Comparison of ENCODE assay signal across 9 cellular contexts in genomic region chr19:34639491-34640085, GRCh38. TPM values are rescaled to one million over a fixed set of nuclear protein-coding genes. Genes with fewer than 3 reads are reported as not detected.
A peak's percentile ranks its signal among the peaks of the same experiment; 100 is the strongest.
DNase-seq lines count a peak whose midpoint lies in the region; ATAC-seq and TF ChIP-seq lines count a peak whose summit lies in the region.
"Had no signal": no experiment of that assay in that cellular context is flagged by ENCODE, and none has a peak within 500 bp of the region (broad histone marks: within the 10 kb centered on the region; RNA-seq: fewer than 3 reads in every experiment).

No MANE protein-coding gene starts in this region.

- no peaks in the 10 kb centered on the region for H4K20me1 ChIP-seq in PC-9 (ENCODE audit: insufficient read depth)

- no peak overlapping the region for H2AFZ ChIP-seq in PC-9

- no peak overlapping the region for H3K4me2 ChIP-seq in PC-9

- no peaks in the 10 kb centered on the region for H3F3A ChIP-seq in PC-9 (ENCODE audit: insufficient read depth, low read depth)

- no peaks in the 10 kb centered on the region for H3K4me1 ChIP-seq in PC-9 (replicated peaks; ENCODE audit: insufficient read depth)

- peaks cover 3% of the 10 kb centered on the region for H3K9me3 Mint-ChIP-seq in Calu3 (ENCODE audit: low read depth, unreplicated experiment)
- peaks cover 5% of the 10 kb centered on the region for H3K9me3 Mint-ChIP-seq in activated T-helper 17 cell treated with anti-CD3 and anti-CD28 coated beads, Interleukin-2, amount 50 U/mL, for 72 hours

- BruUV-seq in Calu3 (replicated peaks; lab: Mats Ljungman, UMichigan) (no TSS peak), PC-9 (replicated peaks; lab: Mats Ljungman, UMichigan) (no TSS peak)

- in situ Hi-C loops in KBM-7 (cut with MboI; ENCODE audit: low pct_unique_long_range_greater_than_20kb, low sequenced_read_pairs) = no loop called here

- H3K27me3 Mint-ChIP-seq in Calu3 (ENCODE audit: unreplicated experiment) = peaks cover 19% of the 10 kb centered on the region
- no peaks in the 10 kb centered on the region for H3K27me3 Mint-ChIP-seq in activated T-helper 17 cell treated with anti-CD3 and anti-CD28 coated beads, Interleukin-2, amount 50 U/mL, for 72 hours

- TF ChIP-seq CTCF in Calu3 (IDR thresholded peaks at IDR 0.05; ENCODE audit: unreplicated experiment) (peak; percentile 72), PC-9 (conservative IDR thresholded peaks at IDR 0.05) (peak; percentile 77)

- ATAC-seq in activated T-helper 17 cell treated with anti-CD3 and anti-CD28 coated beads, Interleukin-2, amount 50 U/mL, for 72 hours (replicated peaks) = peak; percentile 54
- ATAC-seq in GM19395 (IDR thresholded peaks at IDR 0.05; ENCODE audit: unreplicated experiment) = no peak

- H3K27ac Mint-ChIP-seq in Calu3 (ENCODE audit: unreplicated experiment) = no peak overlapping the region
- no peak overlapping the region for H3K27ac Mint-ChIP-seq in activated T-helper 17 cell treated with anti-CD3 and anti-CD28 coated beads, Interleukin-2, amount 50 U/mL, for 72 hours
- H3K27ac Mint-ChIP-seq: T-helper 1 cell treated with Interleukin-12 subunit alpha and Interleukin-12 subunit beta and Interleukin-4 antibody, amounts not matched to agents 30 μg/mL and 1 μg/mL, for 36 hours had no signal

- no peaks in the 10 kb centered on the region for H3K27me3 ChIP-seq in PC-9 (ENCODE audit: insufficient read depth, low read depth)

- H3K4me1 Mint-ChIP-seq in Calu3 (ENCODE audit: low read depth, unreplicated experiment) = no peaks in the 10 kb centered on the region
- no peaks in the 10 kb centered on the region for H3K4me1 Mint-ChIP-seq in activated T-helper 17 cell treated with anti-CD3 and anti-CD28 coated beads, Interleukin-2, amount 50 U/mL, for 72 hours

- CTCF ChIA-PET in Calu3 (lab: Charles Lee) (no interaction called here), PC-9 (lab: Charles Lee) (interaction anchor here (0.6 kb wide), 1 partner anchor 663 kb away, joined by 21 read pairs; no protein-coding TSS in a partner anchor)

- H3K4me3 ChIP-seq in PC-9 = no peak overlapping the region

- peaks cover 4% of the 10 kb centered on the region for H3K36me3 Mint-ChIP-seq in Calu3 (ENCODE audit: insufficient read depth, unreplicated experiment)
- H3K36me3 Mint-ChIP-seq in activated T-helper 17 cell treated with anti-CD3 and anti-CD28 coated beads, Interleukin-2, amount 50 U/mL, for 72 hours (ENCODE audit: low read depth) = no peaks in the 10 kb centered on the region

- intact Hi-C loops in Calu3 (cut with micrococcal nuclease; ENCODE audit: unreplicated experiment) (loop anchor here (1.0 kb wide), 1 partner anchor 73 kb away; no protein-coding TSS in a partner anchor), PC-9 (cut with micrococcal nuclease; ENCODE audit: unreplicated experiment) (loop anchor here (1.0 kb wide), 1 partner anchor 73 kb away; no protein-coding TSS in a partner anchor)

- H3K36me3 ChIP-seq in PC-9 (ENCODE audit: low read depth) = no peaks in the 10 kb centered on the region

- POLR2A ChIA-PET in PC-9 (lab: Charles Lee; ENCODE audit: unreplicated experiment) = no interaction called here

- DNase-seq in Calu3 (peak; percentile 68), KBM-7 (peak; percentile 48), PC-9 (peak in 1 of 2 experiments; percentile 18), glomerular endothelial cell (ENCODE audit: extremely low read depth, low read depth, low spot score) (peak; percentile 50), pulmonary artery endothelial cell (ENCODE audit: low read depth, low spot score) (peak; percentile 27), HuH-7.5 (ENCODE audit: low spot score) (no peak)

- no peaks in the 10 kb centered on the region for H3K9me3 ChIP-seq in PC-9 (ENCODE audit: insufficient read depth, low read depth)

- no peak overlapping the region for H3K4me3 Mint-ChIP-seq in Calu3 (ENCODE audit: low read depth, unreplicated experiment)
- H3K4me3 Mint-ChIP-seq in activated T-helper 17 cell treated with anti-CD3 and anti-CD28 coated beads, Interleukin-2, amount 50 U/mL, for 72 hours = no peak overlapping the region
- H3K4me3 Mint-ChIP-seq: T-helper 1 cell treated with Interleukin-12 subunit alpha and Interleukin-12 subunit beta and Interleukin-4 antibody, amounts not matched to agents 30 μg/mL and 1 μg/mL, for 36 hours had no signal

- H3K79me2 ChIP-seq in PC-9 (ENCODE audit: low read depth) = no peaks in the 10 kb centered on the region

- no peak overlapping the region for H3K27ac ChIP-seq in PC-9

- no peaks in the 10 kb centered on the region for H3K9me2 ChIP-seq in PC-9 (ENCODE audit: insufficient read depth)

RNA-seq across cellular contexts. Expression of gene SCGB2B2, which starts 37.4 kb away (rescaled TPM):
- 0.39 and 0.40 TPM in 2 replicates for total RNA-seq in Calu3 (2022)
- total RNA-seq in PC-9 (2021) = 1.4 and 1.9 TPM in 2 replicates
- total RNA-seq in activated T-helper 17 cell treated with anti-CD3 and anti-CD28 coated beads, Interleukin-2, amount 50 U/mL, for 72 hours = under 1 TPM; 0.35 to 0.71 TPM
- total RNA-seq in glomerular endothelial cell = 0.12 TPM in 1 of 2 replicates, not detected in the other
- not detected in 2 replicates for total RNA-seq in pulmonary artery endothelial cell

RNA-seq across cellular contexts. Expression of gene ZNF302, which starts 37.9 kb away (rescaled TPM):
- total RNA-seq in Calu3 (2022) (20.1 and 23.2 TPM in 2 replicates), PC-9 (2021) (17.5 and 19.5 TPM in 2 replicates), glomerular endothelial cell (11.4 and 12.4 TPM in 2 replicates), pulmonary artery endothelial cell (10.2 and 15.1 TPM in 2 replicates)
- 10 to 100 TPM in 1 of 2 donors, 1 to 10 TPM in 1; 7.7 to 11.7 TPM for total RNA-seq in activated T-helper 17 cell treated with anti-CD3 and anti-CD28 coated beads, Interleukin-2, amount 50 U/mL, for 72 hours
